27 cellular contexts compared by ENCODE assay signal in genomic region chr6:62819640-62820039, GRCh38.
"Had no signal": no experiment of that assay in that cellular context is flagged by ENCODE, and none has a peak within 500 bp of the region (broad histone marks: within the 10 kb centered on the region; RNA-seq: fewer than 3 reads in every experiment).

No MANE protein-coding gene starts in this region.

- H3K27me3 Mint-ChIP-seq: activated CD4-positive, alpha-beta memory T cell treated with anti-CD3 and anti-CD28 coated beads, Interleukin-2, amount 10 ng/mL, durations not matched to agents 7 days and 5 days; activated CD4-positive, alpha-beta T cell treated with anti-CD3 and anti-CD28 coated beads, Interleukin-2, amount 10 ng/mL, durations not matched to agents 7 days and 5 days; activated naive CD8-positive, alpha-beta T cell; activated T-cell treated with anti-CD3 and anti-CD28 coated beads, Interleukin-2, amount 50 U/mL, for 24 hours; effector memory CD8-positive, alpha-beta T cell; T-cell had no signal

- H3K27me3 ChIP-seq: esophagus squamous epithelium, heart left ventricle had no signal

- H3K4me3 Mint-ChIP-seq: activated CD4-positive, alpha-beta memory T cell treated with anti-CD3 and anti-CD28 coated beads, Interleukin-2, amount 10 ng/mL, durations not matched to agents 7 days and 5 days; activated CD4-positive, alpha-beta T cell treated with anti-CD3 and anti-CD28 coated beads, Interleukin-2, amount 10 ng/mL, durations not matched to agents 7 days and 5 days; activated naive CD8-positive, alpha-beta T cell; activated T-cell treated with anti-CD3 and anti-CD28 coated beads, Interleukin-2, amount 50 U/mL, for 24 hours; activated T-cell treated with anti-CD3 and anti-CD28 coated beads, Interleukin-2, amount 50 U/mL, for 72 hours; effector memory CD8-positive, alpha-beta T cell; T-cell; T-helper 1 cell treated with Interleukin-12 subunit alpha and Interleukin-12 subunit beta and Interleukin-4 antibody, amounts not matched to agents 30 μg/mL and 1 μg/mL, for 36 hours had no signal

- H3K4me1 Mint-ChIP-seq: activated CD4-positive, alpha-beta memory T cell treated with anti-CD3 and anti-CD28 coated beads, Interleukin-2, amount 10 ng/mL, durations not matched to agents 7 days and 5 days; activated CD4-positive, alpha-beta T cell treated with anti-CD3 and anti-CD28 coated beads, Interleukin-2, amount 10 ng/mL, durations not matched to agents 7 days and 5 days; T-cell had no signal

- H3K4me1 ChIP-seq: esophagus squamous epithelium, heart left ventricle had no signal

- H3K9me3 Mint-ChIP-seq: activated CD4-positive, alpha-beta memory T cell treated with anti-CD3 and anti-CD28 coated beads, Interleukin-2, amount 10 ng/mL, durations not matched to agents 7 days and 5 days had no signal

- H3K27ac ChIP-seq: epithelial cell of prostate, esophagus squamous epithelium, heart left ventricle had no signal

- H3K36me3 Mint-ChIP-seq: activated naive CD8-positive, alpha-beta T cell; T-cell had no signal

- H3K36me3 ChIP-seq: esophagus squamous epithelium, heart left ventricle had no signal

- ATAC-seq: activated T-cell treated with anti-CD3 and anti-CD28 coated beads, Interleukin-2, amount 50 U/mL, for 72 hours; effector memory CD8-positive, alpha-beta T cell; heart left ventricle; T-cell had no signal

- H3K4me3 ChIP-seq: esophagus squamous epithelium, heart left ventricle had no signal

- H3K27ac Mint-ChIP-seq: activated CD4-positive, alpha-beta memory T cell treated with anti-CD3 and anti-CD28 coated beads, Interleukin-2, amount 10 ng/mL, durations not matched to agents 7 days and 5 days; activated CD4-positive, alpha-beta T cell treated with anti-CD3 and anti-CD28 coated beads, Interleukin-2, amount 10 ng/mL, durations not matched to agents 7 days and 5 days; activated naive CD8-positive, alpha-beta T cell; activated T-cell treated with anti-CD3 and anti-CD28 coated beads, Interleukin-2, amount 50 U/mL, for 24 hours; activated T-cell treated with anti-CD3 and anti-CD28 coated beads, Interleukin-2, amount 50 U/mL, for 72 hours; effector memory CD8-positive, alpha-beta T cell; T-cell; T-helper 1 cell treated with Interleukin-12 subunit alpha and Interleukin-12 subunit beta and Interleukin-4 antibody, amounts not matched to agents 30 μg/mL and 1 μg/mL, for 36 hours had no signal

- DNase-seq: activated CD4-positive, alpha-beta memory T cell treated with anti-CD3 and anti-CD28 coated beads, Interleukin-2, amount 10 ng/mL, durations not matched to agents 7 days and 5 days; activated CD4-positive, alpha-beta T cell treated with anti-CD3 and anti-CD28 coated beads for 1 hour; activated CD4-positive, alpha-beta T cell treated with anti-CD3 and anti-CD28 coated beads for 4 hours; activated CD4-positive, alpha-beta T cell treated with anti-CD3 and anti-CD28 coated beads, Interleukin-2, amount 10 ng/mL, durations not matched to agents 7 days and 5 days; activated CD4-positive, alpha-beta T cell treated with anti-CD3 and anti-CD28 coated beads, Interleukin-2, amount 50 U/mL, for 4 hours; activated CD8-positive, alpha-beta memory T cell treated with anti-CD3 and anti-CD28 coated beads, Interleukin-2, amount 50 U/mL, for 48 hours; activated gamma-delta T cell treated with Interleukin-2 at 50 U/mL for 16 hours; activated naive CD4-positive, alpha-beta T cell treated with anti-CD3 and anti-CD28 coated beads, Interleukin-2, amount 50 U/mL, for 16 hours; activated naive CD4-positive, alpha-beta T cell treated with Interleukin-2 at 50 U/mL for 16 hours; activated T-cell treated with anti-CD3 and anti-CD28 coated beads for 4 hours; activated T-cell treated with anti-CD3 and anti-CD28 coated beads, Interleukin-2, amount 50 U/mL, for 24 hours; activated T-cell treated with anti-CD3 and anti-CD28 coated beads, Interleukin-2, amount 50 U/mL, for 72 hours; amniotic stem cell; anterior cingulate cortex; caudate nucleus; cortex of kidney; dermis blood vessel endothelial cell; effector CD4-positive, alpha-beta T cell; effector memory CD8-positive, alpha-beta T cell; esophagus squamous epithelium; glutamatergic neuron; heart left ventricle; T-cell; T-helper 9 cell had no signal
